In the genomic region with DNA sequence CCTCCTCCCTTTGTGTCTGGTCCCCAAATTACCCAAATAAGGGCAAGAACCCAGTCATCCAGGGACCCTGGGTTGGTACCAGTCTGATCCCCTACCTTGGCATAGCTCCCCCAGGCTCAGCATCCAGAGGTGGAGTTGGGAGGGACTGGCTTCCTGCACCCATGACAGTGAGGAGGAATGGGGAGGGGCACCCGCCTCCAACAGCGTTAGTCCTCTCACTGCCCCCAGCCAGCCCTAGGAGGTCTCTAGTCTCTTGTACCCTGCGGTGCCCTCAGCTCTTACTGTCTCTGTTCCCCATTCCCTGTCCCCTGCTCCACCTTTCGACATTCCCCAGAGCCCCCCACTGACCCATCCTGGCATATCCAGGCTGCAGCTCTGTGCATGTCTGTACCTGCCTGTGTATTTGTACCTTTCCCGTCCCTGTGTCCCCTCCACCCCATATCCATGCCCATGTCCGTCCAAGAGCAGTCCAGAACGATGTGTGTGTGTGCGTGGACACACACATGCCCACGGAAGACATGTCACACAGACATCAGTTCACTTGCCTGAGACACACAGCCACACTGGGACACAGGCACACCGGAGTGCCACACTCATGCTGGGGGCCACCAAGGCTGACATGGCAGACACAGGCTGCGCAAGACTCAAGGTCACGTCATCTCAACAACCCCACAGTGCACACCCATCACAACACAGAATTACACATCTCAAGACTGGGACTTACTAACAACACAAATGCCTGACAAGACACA, we compare ENCODE assay signal across 23 cellular contexts. TPM values are rescaled to one million over a fixed set of nuclear protein-coding genes. Genes with fewer than 3 reads are reported as not detected.
DNase-seq lines count a peak whose midpoint lies in the region; ATAC-seq, FAIRE-seq and TF ChIP-seq lines count a peak whose summit lies in the region.
"Had no signal": no experiment of that assay in that cellular context is flagged by ENCODE, and none has a peak within 500 bp of the region (broad histone marks: within the 10 kb centered on the region; RNA-seq: fewer than 3 reads in every experiment).

No MANE protein-coding gene starts in this region.

- FAIRE-seq in GM12892 (lab: Jason Lieb, UNC): no peak

- CTCF ChIA-PET in A673 (lab: Charles Lee): no interaction called here
- CTCF ChIA-PET in CD8-positive, alpha-beta T cell (lab: Charles Lee): interaction anchor here (1.0 to 1.2 kb wide), 3 partner anchors 24 to 40 kb away, joined by 3 to 4 read pairs (median 3); no protein-coding TSS in a partner anchor

- no peak overlapping the region for H3K4me3 ChIP-seq in A673 (ENCODE audit: low read depth, low read length, poor library complexity, severe bottlenecking)
- H3K4me3 ChIP-seq in CD8-positive, alpha-beta T cell (ENCODE audit: low read depth, low read length): no peak overlapping the region
- H3K4me3 ChIP-seq in tibial artery: no peak overlapping the region
- H3K4me3 ChIP-seq: BLaER1 treated with 17β-estradiol and CSF1 and Interleukin-3, amounts not matched to agents 10 nM and 100 nM; colonic mucosa had no signal

- peaks cover 19% of the 10 kb centered on the region for H3K36me3 Mint-ChIP-seq in CD8-positive, alpha-beta T cell
- H3K36me3 Mint-ChIP-seq in T-helper 17 cell (ENCODE audit: low read depth): peaks cover 10% of the 10 kb centered on the region
- peaks cover 8 to 15% (median 9%) of the 10 kb centered on the region in 3 donors for H3K36me3 Mint-ChIP-seq in immature natural killer cell

- no peaks in the 10 kb centered on the region for H3K9me3 Mint-ChIP-seq in CD8-positive, alpha-beta T cell
- H3K9me3 Mint-ChIP-seq in immature natural killer cell: no peaks in the 10 kb centered on the region

- H3K27me3 ChIP-seq in A673 (replicated peaks; ENCODE audit: insufficient read depth, low read depth, low read length, poor library complexity) (peaks cover 33% of the 10 kb centered on the region), tibial artery (peaks cover 0 to 42% of the 10 kb centered on the region in 2 donors)
- no peaks in the 10 kb centered on the region for H3K27me3 ChIP-seq in CD8-positive, alpha-beta T cell (ENCODE audit: insufficient read depth, low read length)

- H3K36me3 ChIP-seq in A673 (ENCODE audit: insufficient read depth, low read length, poor library complexity, severe bottlenecking) (peaks cover 13% of the 10 kb centered on the region), tibial artery (peaks cover 6 to 30% (median 14%) of the 10 kb centered on the region in 3 donors)
- peaks cover 14% of the 10 kb centered on the region for H3K36me3 ChIP-seq in CD8-positive, alpha-beta T cell (ENCODE audit: insufficient read depth, low read length)
- H3K36me3 ChIP-seq: colonic mucosa had no signal

- H3K9me3 ChIP-seq in A673 (ENCODE audit: low read depth, low read length, poor library complexity, severe bottlenecking) (no peaks in the 10 kb centered on the region), T-helper 17 cell (ENCODE audit: control insufficient read depth, low read length, poor library complexity, severe bottlenecking) (no peaks in the 10 kb centered on the region), tibial artery (no peaks in the 10 kb centered on the region)
- H3K9me3 ChIP-seq in CD8-positive, alpha-beta T cell (ENCODE audit: low read length): no peaks in the 10 kb centered on the region
- H3K9me3 ChIP-seq: BLaER1 treated with 17β-estradiol and CSF1 and Interleukin-3, amounts not matched to agents 10 nM and 100 nM; colonic mucosa had no signal

- H3K27ac ChIP-seq in A673 (ENCODE audit: low read depth, low read length, poor library complexity, severe bottlenecking): no peak overlapping the region
- no peak overlapping the region for H3K27ac ChIP-seq in CD8-positive, alpha-beta T cell (ENCODE audit: low read depth, low read length)
- H3K27ac ChIP-seq in tibial artery: no peak overlapping the region
- H3K27ac ChIP-seq: BLaER1 treated with 17β-estradiol and CSF1 and Interleukin-3, amounts not matched to agents 10 nM and 100 nM; colonic mucosa had no signal

- DNase-seq in A673 (ENCODE audit: low spot score) (no peak), T-helper 17 cell (no peak), immature natural killer cell (no peak), tibial artery (no peak), GM13976 (ENCODE audit: low spot score) (no peak), germinal center (ENCODE audit: low spot score) (no peak), GM12892 (ENCODE audit: insufficient read length) (no peak)
- no peak for DNase-seq in CD8-positive, alpha-beta T cell
- DNase-seq: activated CD4-positive, CD25-positive, alpha-beta regulatory T cell; activated T-cell treated with anti-CD3 and anti-CD28 coated beads, Interleukin-2, amount 50 U/mL, for 1 hour; anterior cingulate cortex; colonic mucosa; EL; erythroblast; NCI-H2029 treated with DMSO at 0.1 percent for 48 hours; NCI-H748 treated with DMSO at 0.1 percent for 48 hours had no signal

- H3K27me3 Mint-ChIP-seq in CD8-positive, alpha-beta T cell (ENCODE audit: low read depth): peaks cover 3% of the 10 kb centered on the region
- H3K27me3 Mint-ChIP-seq in T-helper 17 cell (peaks cover 15% of the 10 kb centered on the region), immature natural killer cell (ENCODE audit: low read depth in 3 of 3) (peaks cover 12 to 28% (median 26%) of the 10 kb centered on the region in 3 donors)

- H3K4me1 ChIP-seq in A673 (ENCODE audit: insufficient read depth, low read length, poor library complexity, severe bottlenecking): no peaks in the 10 kb centered on the region
- peaks cover 55% of the 10 kb centered on the region for H3K4me1 ChIP-seq in CD8-positive, alpha-beta T cell (ENCODE audit: insufficient read depth, low read length)
- H3K4me1 ChIP-seq in tibial artery: peaks cover 0 to 16% (median 6%) of the 10 kb centered on the region in 4 donors
- H3K4me1 ChIP-seq: colonic mucosa had no signal

- intact Hi-C loops in A673 (cut with micrococcal nuclease; ENCODE audit: unreplicated experiment): no loop called here
- intact Hi-C loops in CD8-positive, alpha-beta T cell (cut with DNase I, micrococcal nuclease): no loop called here
- intact Hi-C loops in tibial artery (cut with DNase I; ENCODE audit: low total_unique reads): no loop called here

- peak overlapping the region; percentile 78 for H3K27ac Mint-ChIP-seq in CD8-positive, alpha-beta T cell
- H3K27ac Mint-ChIP-seq in T-helper 17 cell: peak overlapping the region; percentile 79
- peak overlapping the region; percentile 19 to 77 (median 59) for H3K27ac Mint-ChIP-seq in immature natural killer cell

- TF ChIP-seq CTCF in A673 (conservative IDR thresholded peaks at IDR 0.05; ENCODE audit: low read depth, low read length) (no peak), tibial artery (IDR thresholded peaks at IDR 0.05) (no peak), GM13976 (IDR thresholded peaks at IDR 0.05; ENCODE audit: borderline replicate concordance, control extremely low read depth, extremely low read depth, insufficient read depth, missing control alignments) (no peak)
- no peak for TF ChIP-seq CTCF in CD8-positive, alpha-beta T cell (IDR thresholded peaks at IDR 0.05)

- H3K4me3 Mint-ChIP-seq in CD8-positive, alpha-beta T cell: peak overlapping the region; percentile 8
- peak overlapping the region; percentile 53 for H3K4me3 Mint-ChIP-seq in T-helper 17 cell
- peak overlapping the region in 1 of 5 donors; percentile 0 for H3K4me3 Mint-ChIP-seq in immature natural killer cell

- POLR2A ChIA-PET in A673 (lab: Charles Lee; ENCODE audit: low non-redundant PET): no interaction called here
- POLR2A ChIA-PET in CD8-positive, alpha-beta T cell (lab: Charles Lee): interaction anchor here (1.0 to 18.1 kb wide), 7 partner anchors 8 to 50 kb away, joined by 3 to 253 read pairs (median 5); partner anchors contain the start of genes ARHGEF1, RABAC1 and RPS19

- BruUV-seq in A673 (replicated peaks; lab: Mats Ljungman, UMichigan): TSS peak; percentile 20

- peaks cover 55% of the 10 kb centered on the region for H3K4me1 Mint-ChIP-seq in CD8-positive, alpha-beta T cell (ENCODE audit: low read depth)
- H3K4me1 Mint-ChIP-seq in T-helper 17 cell (peaks cover 44% of the 10 kb centered on the region), immature natural killer cell (peaks cover 48 to 49% of the 10 kb centered on the region in 2 donors)

- in situ Hi-C loops in GM13976 (cut with MboI; ENCODE audit: low sequenced_read_pairs, unreplicated experiment): no loop called here

- ATAC-seq in CD8-positive, alpha-beta T cell: no peak
- peak; percentile 14 for ATAC-seq in T-helper 17 cell

- TF ChIP-seq POLR2A in GM12892 (IDR thresholded peaks at IDR 0.05; ENCODE audit: low read depth, low read length): no peak

RNA-seq across cellular contexts. Expression of gene ERFL, which starts 17.8 kb away (rescaled TPM):
- total RNA-seq in A673 (2021): 0.95 and 1.2 TPM in 2 replicates
- total RNA-seq in CD8-positive, alpha-beta T cell: 1 to 10 TPM; 5.4 to 6.8 TPM
- total RNA-seq in T-helper 17 cell: 1 to 10 TPM; 2.4 to 3.1 TPM
- under 1 TPM in 1 of 3 donors, not detected in 2; 0.11 TPM for polyA plus RNA-seq in immature natural killer cell
- polyA plus RNA-seq in GM12892 (2012; ENCODE audit: missing spikeins): 0.13 TPM
- total RNA-seq: H4, lung microvascular endothelial cell, M059J, RPMI7951, temporal lobe had no signal

RNA-seq across cellular contexts. Expression of gene ARHGEF1, which starts 27.4 kb away (rescaled TPM):
- 159 and 164 TPM in 2 replicates for total RNA-seq in A673 (2021)
- total RNA-seq in CD8-positive, alpha-beta T cell: 1,000 to 10,000 TPM; 1,125 to 1,160 TPM
- 100 to 1,000 TPM; 929 to 961 TPM for total RNA-seq in T-helper 17 cell
- polyA plus RNA-seq in immature natural killer cell: 100 to 1,000 TPM; 129 to 394 (median 156) TPM
- 67.2 TPM for polyA plus RNA-seq in GM12892 (2012; ENCODE audit: missing spikeins)

RNA-seq across cellular contexts. Expression of gene CD79A, which starts 33.3 kb away (rescaled TPM):
- total RNA-seq in A673 (2021): 14.4 and 17.8 TPM in 2 replicates
- total RNA-seq in CD8-positive, alpha-beta T cell: 10 to 100 TPM; 19.5 to 19.6 TPM
- 10 to 100 TPM in 1 of 2 donors, 1 to 10 TPM in 1; 1.6 to 27.3 TPM for total RNA-seq in T-helper 17 cell
- polyA plus RNA-seq in immature natural killer cell: 1 to 10 TPM; 4.1 to 8.3 (median 5.1) TPM
- polyA plus RNA-seq in GM12892 (2012; ENCODE audit: missing spikeins): 249 TPM
- total RNA-seq: H4, HT1080, lung microvascular endothelial cell, RPMI7951, temporal lobe had no signal

RNA-seq across cellular contexts. Expression of gene RABAC1, which starts 48.7 kb away (rescaled TPM):
- 114 and 124 TPM in 2 replicates for total RNA-seq in A673 (2021)
- total RNA-seq in CD8-positive, alpha-beta T cell: 100 to 1,000 TPM in 1 of 2 experiments, 10 to 100 TPM in 1; 99.5 to 114 TPM
- 10 to 100 TPM; 90.1 to 98.3 TPM for total RNA-seq in T-helper 17 cell
- polyA plus RNA-seq in immature natural killer cell: 100 to 1,000 TPM; 263 to 375 (median 373) TPM
- 17.6 TPM for polyA plus RNA-seq in GM12892 (2012; ENCODE audit: missing spikeins)

RNA-seq across cellular contexts. Expression of gene RPS19, which starts 50.4 kb away (rescaled TPM):
- 2,479 and 2,559 TPM in 2 replicates for total RNA-seq in A673 (2021)
- total RNA-seq in CD8-positive, alpha-beta T cell: 1,000 to 10,000 TPM; 3,663 to 3,781 TPM
- 1,000 to 10,000 TPM; 3,299 to 3,349 TPM for total RNA-seq in T-helper 17 cell
- 1,000 to 10,000 TPM; 2,260 to 5,043 (median 3,564) TPM for polyA plus RNA-seq in immature natural killer cell
- 4,494 TPM for polyA plus RNA-seq in GM12892 (2012; ENCODE audit: missing spikeins)
